ENCODE assay signal across 7 cellular contexts in genomic region chr17:42310281-42311156, GRCh38. TPM values are rescaled to one million over a fixed set of nuclear protein-coding genes. Genes with fewer than 3 reads are reported as not detected.
DNase-seq lines count a peak whose midpoint lies in the region; ATAC-seq and TF ChIP-seq lines count a peak whose summit lies in the region.

No MANE protein-coding gene starts in this region.

- peak overlapping the region in 2 of 3 experiments; percentile 28 to 62; a peak in 2 of 7 replicates for H3K27ac Mint-ChIP-seq in H9
- peak overlapping the region; percentile 84 for H3K27ac Mint-ChIP-seq in T-helper 2 cell treated with Interferon-gamma antibody and Interleukin-4, amounts not matched to agents 5 μg/mL and 100 μg/mL, for 36 hours
- peak overlapping the region; percentile 93 for H3K27ac Mint-ChIP-seq in stimulated activated effector memory CD8-positive, alpha-beta T cell treated with anti-CD3 and anti-CD28 coated beads, Interleukin-12 subunit alpha, Interleukin-12 subunit beta, amount 100 ng/mL, for 72 hours

- no peak for ATAC-seq in foreskin keratinocyte
- ATAC-seq in stimulated activated effector memory CD8-positive, alpha-beta T cell treated with anti-CD3 and anti-CD28 coated beads, Interleukin-12 subunit alpha, Interleukin-12 subunit beta, amount 100 ng/mL, for 72 hours = peak; percentile 2

- no peak overlapping the region for H3K23ac ChIP-seq in H9 (ENCODE audit: insufficient read length, low read depth, low read length)

- H4K20me1 ChIP-seq in H9 (ENCODE audit: control insufficient read depth, insufficient read depth, insufficient read length) = no peaks in the 10 kb centered on the region

- no peaks in the 10 kb centered on the region for H3K9me3 ChIP-seq in H9 (ENCODE audit: control insufficient read depth, low read depth, low read length)

- no peak overlapping the region for H2BK15ac ChIP-seq in H9 (ENCODE audit: low read depth, low read length)

- peaks cover 40% of the 10 kb centered on the region in 2 experiments for H3K4me1 Mint-ChIP-seq in H9
- peaks cover 46% of the 10 kb centered on the region for H3K4me1 Mint-ChIP-seq in T-helper 2 cell treated with Interferon-gamma antibody and Interleukin-4, amounts not matched to agents 5 μg/mL and 100 μg/mL, for 36 hours (ENCODE audit: low read depth)
- peaks cover 64% of the 10 kb centered on the region for H3K4me1 Mint-ChIP-seq in stimulated activated effector memory CD8-positive, alpha-beta T cell treated with anti-CD3 and anti-CD28 coated beads, Interleukin-12 subunit alpha, Interleukin-12 subunit beta, amount 100 ng/mL, for 72 hours

- H2BK12ac ChIP-seq in H9 (ENCODE audit: insufficient read length, low read depth, low read length) = no peak overlapping the region

- H3K36me3 Mint-ChIP-seq in H9 (ENCODE audit: insufficient read depth in 1 of 3, low read depth in 3 of 3) = peaks cover 6 to 24% (median 10%) of the 10 kb centered on the region in 3 experiments
- H3K36me3 Mint-ChIP-seq in T-helper 2 cell treated with Interferon-gamma antibody and Interleukin-4, amounts not matched to agents 5 μg/mL and 100 μg/mL, for 36 hours (ENCODE audit: low read depth) = peaks cover 64% of the 10 kb centered on the region
- H3K36me3 Mint-ChIP-seq in stimulated activated effector memory CD8-positive, alpha-beta T cell treated with anti-CD3 and anti-CD28 coated beads, Interleukin-12 subunit alpha, Interleukin-12 subunit beta, amount 100 ng/mL, for 72 hours = peaks cover 100% of the 10 kb centered on the region

- no peaks in the 10 kb centered on the region for H3K79me2 ChIP-seq in H9 (ENCODE audit: insufficient read depth, low read length)

- no CpG with 5 or more reads among the region's 20 CpGs for WGBS in H9 (ENCODE audit: extremely low coverage, insufficient read length, low lambda C conversion rate)

- no peak overlapping the region for H3K4me2 ChIP-seq in H9 (ENCODE audit: insufficient read depth, insufficient read length, low read length)

- H2BK20ac ChIP-seq in H9 (ENCODE audit: low read depth, low read length, poor library complexity, severe bottlenecking) = no peak overlapping the region

- no peak overlapping the region for H2BK120ac ChIP-seq in H9 (ENCODE audit: low read depth, low read length, poor library complexity, severe bottlenecking)

- H3K18ac ChIP-seq in H9 (ENCODE audit: insufficient read length, low read depth, low read length) = no peak overlapping the region

- H2AFZ ChIP-seq in H9 (ENCODE audit: low read length) = no peak overlapping the region

- H4K91ac ChIP-seq in H9 (ENCODE audit: insufficient read length, low read depth, low read length) = no peak overlapping the region

- no peak overlapping the region; the same call in 1 of the 2 replicates for H3K14ac ChIP-seq in H9 (ENCODE audit: insufficient read depth, low read length)

- H3K56ac ChIP-seq in H9 (ENCODE audit: insufficient read length, low read depth, low read length) = no peak overlapping the region

- H3T11ph ChIP-seq in H9 (ENCODE audit: low read length) = no peak overlapping the region

- H3K79me1 ChIP-seq in H9 (ENCODE audit: insufficient read depth, low read depth, low read length, poor library complexity, severe bottlenecking) = no peaks in the 10 kb centered on the region

- H3K27ac ChIP-seq in H9 (ENCODE audit: insufficient read length, low read depth, low read length) = no peak overlapping the region
- H3K27ac ChIP-seq in foreskin keratinocyte = no peak overlapping the region

- H2BK5ac ChIP-seq in H9 (ENCODE audit: insufficient read length, low read length) = no peak overlapping the region

- DNase-seq in H9 = peak; percentile 68
- DNase-seq in T-helper 2 cell treated with Interferon-gamma antibody and Interleukin-4, amounts not matched to agents 5 μg/mL and 100 μg/mL, for 36 hours (ENCODE audit: low spot score) = no peak
- no peak for DNase-seq in foreskin keratinocyte
- DNase-seq in stimulated activated effector memory CD8-positive, alpha-beta T cell treated with anti-CD3 and anti-CD28 coated beads, Interleukin-12 subunit alpha, Interleukin-12 subunit beta, amount 100 ng/mL, for 72 hours (ENCODE audit: low spot score in 2 of 2) = no peak
- DNase-seq in NCI-H524 treated with DMSO at 0.1 percent for 48 hours (lab: John Stamatoyannopoulos, UW) = no peak
- DNase-seq in SHP77 (lab: John Stamatoyannopoulos, UW) = no peak
- DNase-seq in GM03348 (ENCODE audit: low spot score) = no peak

- H3K9ac ChIP-seq in H9 (ENCODE audit: extremely low read depth, insufficient read length, low read length) = no peak overlapping the region

- no peaks in the 10 kb centered on the region for H3K23me2 ChIP-seq in H9 (ENCODE audit: insufficient read length, low read depth, low read length, poor library complexity, severe bottlenecking)

- H3K27me3 Mint-ChIP-seq in H9 (ENCODE audit: low read depth) = peaks cover 7% of the 10 kb centered on the region
- no peaks in the 10 kb centered on the region for H3K27me3 Mint-ChIP-seq in T-helper 2 cell treated with Interferon-gamma antibody and Interleukin-4, amounts not matched to agents 5 μg/mL and 100 μg/mL, for 36 hours (ENCODE audit: low read depth)

- no peaks in the 10 kb centered on the region for H3K9me3 Mint-ChIP-seq in H9
- no peaks in the 10 kb centered on the region for H3K9me3 Mint-ChIP-seq in T-helper 2 cell treated with Interferon-gamma antibody and Interleukin-4, amounts not matched to agents 5 μg/mL and 100 μg/mL, for 36 hours
- H3K9me3 Mint-ChIP-seq in stimulated activated effector memory CD8-positive, alpha-beta T cell treated with anti-CD3 and anti-CD28 coated beads, Interleukin-12 subunit alpha, Interleukin-12 subunit beta, amount 100 ng/mL, for 72 hours = no peaks in the 10 kb centered on the region

- 0 out of 5 replicates have a peak overlapping the region, but pooled peaks of 1 of the 2 experiments have one; percentile 10 for H3K4me3 Mint-ChIP-seq in H9
- H3K4me3 Mint-ChIP-seq in T-helper 2 cell treated with Interferon-gamma antibody and Interleukin-4, amounts not matched to agents 5 μg/mL and 100 μg/mL, for 36 hours = peak overlapping the region; percentile 71
- no peak overlapping the region for H3K4me3 Mint-ChIP-seq in stimulated activated effector memory CD8-positive, alpha-beta T cell treated with anti-CD3 and anti-CD28 coated beads, Interleukin-12 subunit alpha, Interleukin-12 subunit beta, amount 100 ng/mL, for 72 hours

- H3K27me3 ChIP-seq in H9 (ENCODE audit: insufficient read depth, low read length) (no peaks in the 10 kb centered on the region), foreskin keratinocyte (no peaks in the 10 kb centered on the region)

- H3K4me1 ChIP-seq in H9 (ENCODE audit: insufficient read depth, low read length) = peaks cover 2% of the 10 kb centered on the region; the same call in 1 of the 2 replicates
- H3K4me1 ChIP-seq in foreskin keratinocyte = no peaks in the 10 kb centered on the region

- H4K8ac ChIP-seq in H9 (replicated peaks; ENCODE audit: insufficient read length, low read depth, low read length) = no peak overlapping the region

- peak; percentile 42; the same call in 2 of the 3 replicates for TF ChIP-seq CTCF in H9 (conservative IDR thresholded peaks at IDR 0.05)
- TF ChIP-seq CTCF in foreskin keratinocyte (conservative IDR thresholded peaks at IDR 0.05) = peak; percentile 14

- no peak overlapping the region for H3K4ac ChIP-seq in H9 (ENCODE audit: low read depth, low read length)

- no peak overlapping the region for H4K5ac ChIP-seq in H9 (ENCODE audit: insufficient read length, low read depth, low read length)

- no peak overlapping the region for H2AK5ac ChIP-seq in H9 (ENCODE audit: insufficient read length, low read length)

RNA-seq across cellular contexts. Expression of gene STAT5A, which starts 22.2 kb away (rescaled TPM):
- total RNA-seq in H9 (2021) (4.3 and 6.4 TPM in 2 replicates), foreskin keratinocyte (1.2 and 1.3 TPM in 2 replicates)
- polyA plus RNA-seq in foreskin keratinocyte = 0.69 and 0.84 TPM in 2 replicates

RNA-seq across cellular contexts. Expression of gene STAT5B, which starts 34.3 kb away (rescaled TPM):
- total RNA-seq in H9 (2021) (42.9 and 46.2 TPM in 2 replicates), foreskin keratinocyte (13.4 and 15.0 TPM in 2 replicates)
- 4.9 and 6.1 TPM in 2 replicates for polyA plus RNA-seq in foreskin keratinocyte
